ENCODE assay signal across 19 cellular contexts in genomic region chr17:61783556-61784304, GRCh38.
DNase-seq lines count a peak whose midpoint lies in the region; ATAC-seq, FAIRE-seq and TF ChIP-seq lines count a peak whose summit lies in the region.
"Had no signal": no experiment of that assay in that cellular context is flagged by ENCODE, and none has a peak within 500 bp of the region (broad histone marks: within the 10 kb centered on the region; RNA-seq: fewer than 3 reads in every experiment).

No MANE protein-coding gene starts in this region.

- intact Hi-C loops in esophagus squamous epithelium (cut with DNase I): no loop called here

- no peaks in the 10 kb centered on the region for H3K36me3 ChIP-seq in esophagus squamous epithelium
- H3K36me3 ChIP-seq: colonic mucosa, suprapubic skin had no signal

- DNase-seq in germinal center (ENCODE audit: low spot score) (peak; percentile 32), RCC 7860 (ENCODE audit: low spot score) (no peak), esophagus squamous epithelium (lab: John Stamatoyannopoulos, UW) (no peak), kidney tubule cell (ENCODE audit: low spot score) (no peak)
- DNase-seq in activated CD4-positive, CD25-positive, alpha-beta regulatory T cell (lab: John Stamatoyannopoulos, UW): no peak
- DNase-seq: activated CD4-positive, alpha-beta T cell treated with anti-CD3 and anti-CD28 coated beads, Interleukin-2, amount 50 U/mL, for 4 hours; activated naive CD4-positive, alpha-beta T cell treated with anti-CD3 and anti-CD28 coated beads, Interleukin-2, amount 50 U/mL, for 16 hours; colonic mucosa; H7; left ventricle myocardium superior; NCI-H2029; NCI-H524; occipital lobe had no signal

- TF ChIP-seq POLR2A in esophagus squamous epithelium (IDR thresholded peaks at IDR 0.05): no peak

- no peak overlapping the region for H3K4me3 ChIP-seq in esophagus squamous epithelium
- H3K4me3 ChIP-seq: colonic mucosa, suprapubic skin had no signal

- ATAC-seq in GM18498 (IDR thresholded peaks at IDR 0.05; ENCODE audit: unreplicated experiment) (peak; percentile 74), GM21528 (IDR thresholded peaks at IDR 0.05; ENCODE audit: low FRiP score, unreplicated experiment) (peak; percentile 67), HG03045 (IDR thresholded peaks at IDR 0.05; ENCODE audit: unreplicated experiment) (peak; percentile 47)
- ATAC-seq: left ventricle myocardium superior had no signal

- no peak overlapping the region for H3K27ac ChIP-seq in esophagus squamous epithelium
- H3K27ac ChIP-seq: colonic mucosa, suprapubic skin had no signal

- FAIRE-seq in RCC 7860 (lab: Jason Lieb, UNC): no peak
- FAIRE-seq: endothelial cell of umbilical vein, frontal cortex had no signal

- no peaks in the 10 kb centered on the region for H3K9me3 ChIP-seq in esophagus squamous epithelium
- H3K9me3 ChIP-seq: colonic mucosa, suprapubic skin had no signal

- no peak for TF ChIP-seq CTCF in esophagus squamous epithelium (IDR thresholded peaks at IDR 0.05)

- no peaks in the 10 kb centered on the region for H3K27me3 ChIP-seq in esophagus squamous epithelium
- H3K27me3 ChIP-seq: colonic mucosa, suprapubic skin had no signal

- no peaks in the 10 kb centered on the region for H3K4me1 ChIP-seq in esophagus squamous epithelium
- H3K4me1 ChIP-seq: colonic mucosa, suprapubic skin had no signal
